7 cellular contexts compared by ENCODE assay signal in the genomic region with DNA sequence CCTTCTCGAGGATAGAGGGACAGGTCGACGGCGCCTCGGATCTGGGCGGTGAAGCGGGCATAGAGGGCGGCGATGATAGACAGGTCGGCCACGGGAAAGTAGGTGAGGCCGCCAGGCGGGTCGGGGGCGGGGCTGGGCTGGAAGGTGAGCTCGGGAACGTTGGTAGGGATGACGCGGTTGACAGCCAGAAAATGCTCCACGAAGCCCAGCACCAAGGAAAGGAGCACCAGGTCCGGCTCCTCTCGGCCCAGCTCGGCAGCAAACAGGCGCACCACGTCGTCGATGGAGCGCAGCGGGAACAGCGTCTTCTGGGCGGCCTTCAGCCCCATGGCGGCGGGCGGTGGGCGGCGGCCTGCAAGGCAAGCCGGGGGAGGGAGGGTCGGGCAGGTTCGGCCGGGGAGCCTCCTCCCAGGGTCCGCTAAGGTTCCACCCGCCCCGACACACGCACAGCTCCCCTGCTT. TPM values are rescaled to one million over a fixed set of nuclear protein-coding genes. Genes with fewer than 3 reads are reported as not detected.
DNase-seq lines count a peak whose midpoint lies in the region; ATAC-seq and TF ChIP-seq lines count a peak whose summit lies in the region.

No MANE protein-coding gene starts in this region.

- H3K4me1 ChIP-seq in spleen: peaks cover 8 to 54% (median 21%) of the 10 kb centered on the region in 6 donors

- no peaks in the 10 kb centered on the region for H3K9me3 ChIP-seq in iPS-18c (ENCODE audit: control insufficient read depth, insufficient read depth, low read length)
- H3K9me3 ChIP-seq in spleen: no peaks in the 10 kb centered on the region

- intact Hi-C loops in spleen (cut with DNase I; ENCODE audit: low total_unique reads): no loop called here

- H3K36me3 ChIP-seq in spleen: peaks cover 0 to 35% (median 10%) of the 10 kb centered on the region in 6 donors

- 5 to 21% (median 7%) methylated on average over 16 to 44 of the region's 44 CpGs for WGBS in spleen, 5 donors

- DNase-seq in NAMALWA (ENCODE audit: low spot score): peak; percentile 38
- peak; percentile 52 for DNase-seq in astrocyte of the hippocampus (ENCODE audit: low read depth, low spot score)
- peak; percentile 86 for DNase-seq in spleen

- peak overlapping the region; percentile 81 for H3K4me3 ChIP-seq in GM12875 (ENCODE audit: low read depth, low read length)
- H3K4me3 ChIP-seq in iPS-18c (ENCODE audit: insufficient read depth, low read depth, low read length): peak overlapping the region; percentile 86
- peak overlapping the region; percentile 63 to 92 (median 78) for H3K4me3 ChIP-seq in spleen

- ATAC-seq in GM18907 (IDR thresholded peaks at IDR 0.05; ENCODE audit: unreplicated experiment) (no peak), HG03025 (IDR thresholded peaks at IDR 0.05; ENCODE audit: low FRiP score, unreplicated experiment) (no peak)

- H3K27ac ChIP-seq in spleen: peak overlapping the region in 7 of 8 donors; percentile 32 to 88 (median 81)

- TF ChIP-seq POLR2A in spleen (IDR thresholded peaks at IDR 0.05): no peak

- H3K27me3 ChIP-seq in spleen (replicated peaks in 1 of 7): no peaks in the 10 kb centered on the region

- TF ChIP-seq CTCF in GM12875 (IDR thresholded peaks at IDR 0.05; ENCODE audit: borderline replicate concordance, insufficient read depth, low read depth, low read length) (no peak), spleen (IDR thresholded peaks at IDR 0.05 in 8 of 11, conservative IDR thresholded peaks at IDR 0.05 in 3 of 11) (no peak)

RNA-seq across cellular contexts. Expression of gene MEN1, which starts 0.5 kb away (rescaled TPM):
- 10 to 100 TPM; 20.1 to 33.6 (median 28.2) TPM for total RNA-seq in spleen
- polyA plus RNA-seq in spleen: 10 to 100 TPM; 17.8 to 27.6 (median 20.5) TPM

RNA-seq across cellular contexts. Expression of gene MAP4K2, which starts 6.8 kb away (rescaled TPM):
- 100 to 1,000 TPM in 1 of 7 donors, 10 to 100 TPM in 6; 41.5 to 106 (median 57.4) TPM for total RNA-seq in spleen
- 10 to 100 TPM; 40.8 to 70.8 (median 63.8) TPM for polyA plus RNA-seq in spleen

RNA-seq across cellular contexts. Expression of gene SF1, which starts 31.5 kb away (rescaled TPM):
- total RNA-seq in spleen: 100 to 1,000 TPM; 359 to 585 (median 458) TPM
- 100 to 1,000 TPM in 2 of 3 donors, 10 to 100 TPM in 1; 54.2 to 140 (median 121) TPM for polyA plus RNA-seq in spleen

RNA-seq across cellular contexts. Expression of gene CDC42BPG, which starts 34.6 kb away (rescaled TPM):
- total RNA-seq in spleen: 1 to 10 TPM; 1.9 to 4.6 (median 2.6) TPM
- 1 to 10 TPM in 2 of 3 donors, under 1 TPM in 1; 0.74 to 2.0 (median 1.0) TPM for polyA plus RNA-seq in spleen

RNA-seq across cellular contexts. Expression of gene PYGM, which starts 50.0 kb away (rescaled TPM):
- total RNA-seq in spleen: 1 to 10 TPM; 2.7 to 7.2 (median 5.1) TPM
- polyA plus RNA-seq in spleen: 1 to 10 TPM; 1.7 to 2.4 (median 2.1) TPM
